Comparison of ENCODE assay signal across 23 cellular contexts in genomic region chr15:59249816-59250215, GRCh38. TPM values are rescaled to one million over a fixed set of nuclear protein-coding genes. Genes with fewer than 3 reads are reported as not detected.
DNase-seq lines count a peak whose midpoint lies in the region; ATAC-seq, FAIRE-seq and TF ChIP-seq lines count a peak whose summit lies in the region.
"Had no signal": no experiment of that assay in that cellular context is flagged by ENCODE, and none has a peak within 500 bp of the region (broad histone marks: within the 10 kb centered on the region; RNA-seq: fewer than 3 reads in every experiment).

No MANE protein-coding gene starts in this region.

- H3K27me3 Mint-ChIP-seq in Calu3 (ENCODE audit: unreplicated experiment), result no peaks in the 10 kb centered on the region

- peaks cover 83% of the 10 kb centered on the region for H3K36me3 Mint-ChIP-seq in Calu3 (ENCODE audit: insufficient read depth, unreplicated experiment)
- H3K36me3 Mint-ChIP-seq: naive thymus-derived CD8-positive, alpha-beta T cell had no signal

- H3K27ac Mint-ChIP-seq in Calu3 (ENCODE audit: unreplicated experiment), result peak overlapping the region; percentile 87
- H3K27ac Mint-ChIP-seq: effector memory CD8-positive, alpha-beta T cell; naive thymus-derived CD8-positive, alpha-beta T cell had no signal

- CTCF ChIA-PET in Calu3 (lab: Charles Lee), result interaction anchor here (0.6 kb wide), 1 partner anchor 162 kb away, joined by 4 read pairs; no protein-coding TSS in a partner anchor

- ATAC-seq in GM21381 (IDR thresholded peaks at IDR 0.05; ENCODE audit: unreplicated experiment), result no peak
- ATAC-seq: effector memory CD8-positive, alpha-beta T cell; naive thymus-derived CD8-positive, alpha-beta T cell had no signal

- H3K27ac ChIP-seq in VCaP, result peak overlapping the region; percentile 56; the same call in 1 of the 2 replicates
- H3K27ac ChIP-seq: GM23248 had no signal

- no peaks in the 10 kb centered on the region for H3K9me3 Mint-ChIP-seq in Calu3 (ENCODE audit: low read depth, unreplicated experiment)
- H3K9me3 Mint-ChIP-seq: effector memory CD8-positive, alpha-beta T cell; immature natural killer cell; naive thymus-derived CD8-positive, alpha-beta T cell had no signal

- BruUV-seq in Calu3 (replicated peaks; lab: Mats Ljungman, UMichigan), result no TSS peak

- intact Hi-C loops in Calu3 (cut with micrococcal nuclease; ENCODE audit: unreplicated experiment), result loop anchor here (5.0 kb wide), 2 partner anchors 122 to 162 kb away; partner anchors contain the start of gene MYO1E

- TF ChIP-seq CTCF in Calu3 (IDR thresholded peaks at IDR 0.05; ENCODE audit: unreplicated experiment), result no peak
- no peak for TF ChIP-seq CTCF in VCaP (conservative IDR thresholded peaks at IDR 0.05)

- H3K4me3 Mint-ChIP-seq in Calu3 (ENCODE audit: low read depth, unreplicated experiment), result peak overlapping the region; percentile 34
- H3K4me3 Mint-ChIP-seq: effector memory CD8-positive, alpha-beta T cell; immature natural killer cell; naive thymus-derived CD8-positive, alpha-beta T cell had no signal

- H3K4me1 Mint-ChIP-seq in Calu3 (ENCODE audit: low read depth, unreplicated experiment), result peaks cover 73% of the 10 kb centered on the region

- DNase-seq in Calu3 (peak; percentile 56), GM19239 (ENCODE audit: insufficient read length, low spot score) (no peak), left kidney (ENCODE audit: low read depth, low spot score) (peak; percentile 7), T-helper 1 cell (no peak), ecto neural progenitor cell (ENCODE audit: low spot score) (no peak)
- DNase-seq: activated gamma-delta T cell; aorta; cerebellar nuclear complex; DMS153; effector memory CD8-positive, alpha-beta T cell; GM23248; heart right ventricle; NCI-H1436; NCI-H774; small intestine; stimulated activated CD4-positive, alpha-beta T cell treated with anti-CD3 and anti-CD28 coated beads, Interleukin-4, amount 100 ng/mL, for 1 hour had no signal

- FAIRE-seq in GM19239 (lab: Jason Lieb, UNC), result peak; percentile 90
- FAIRE-seq: small intestine had no signal

RNA-seq across cellular contexts. Expression of gene LDHAL6B, which starts 43.2 kb away (rescaled TPM):
- not detected in 2 replicates for total RNA-seq in Calu3 (2022)
- total RNA-seq: aorta; GM23248; heart right ventricle; lung; naive thymus-derived CD8-positive, alpha-beta T cell; posterior vena cava; temporal lobe had no signal

Comparison
In these comparisons a context has a peak if more than half of its experiments do, and no peak if none do; other contexts are left out.
1. DNase-seq: peak in Calu3 (single experiment) and left kidney (single experiment); none in GM19239 (single experiment), T-helper 1 cell (0 of 5) and ecto neural progenitor cell (single experiment).